35 cellular contexts compared by ENCODE assay signal in the genomic region with DNA sequence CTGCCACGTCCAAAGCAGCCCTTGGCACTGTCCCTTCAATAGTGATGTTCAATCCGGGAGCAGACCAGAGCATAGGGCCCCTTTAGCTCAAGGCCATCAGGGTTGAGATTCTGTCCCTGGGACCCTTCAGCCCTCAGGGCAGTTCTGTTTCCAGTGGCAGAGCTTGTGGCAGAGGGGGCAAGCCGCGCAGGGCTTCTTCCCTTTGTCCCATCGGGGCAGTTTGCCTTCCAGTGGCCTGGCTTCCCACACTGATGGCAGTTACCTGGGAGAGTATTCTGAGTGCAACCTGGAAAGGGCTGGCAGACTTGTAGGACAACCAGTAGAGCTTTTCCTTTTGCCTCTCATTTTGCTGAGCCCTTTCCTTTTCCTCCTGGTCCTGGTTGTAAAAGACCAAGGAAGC. TPM values are rescaled to one million over a fixed set of nuclear protein-coding genes. Genes with fewer than 3 reads are reported as not detected.
"Had no signal": no experiment of that assay in that cellular context is flagged by ENCODE, and none has a peak within 500 bp of the region (broad histone marks: within the 10 kb centered on the region; RNA-seq: fewer than 3 reads in every experiment).

No MANE protein-coding gene starts in this region.

- DNase-seq: Karpas-422, Kasumi-1, MG63, MM.1S, MV-4-11, NCI-H1048, NCI-H1092, NCI-H1092 treated with DMSO at 0.1 percent for 48 hours, NCI-H1105, NCI-H1105 treated with DMSO at 0.1 percent for 48 hours, NCI-H1417, NCI-H1417 treated with DMSO at 0.1 percent for 48 hours, NCI-H1436, NCI-H1436 treated with DMSO at 0.1 percent for 48 hours, NCI-H146, NCI-H1694, NCI-H1694 treated with DMSO at 0.1 percent for 48 hours, NCI-H187, NCI-H187 treated with DMSO at 0.1 percent for 48 hours, NCI-H1930, NCI-H2029 treated with DMSO at 0.1 percent for 48 hours, NCI-H2081, NCI-H2081 treated with DMSO at 0.1 percent for 48 hours, NCI-H2107, NCI-H2171, NCI-H2171 treated with DMSO at 0.1 percent for 48 hours, NCI-H2227 treated with DMSO at 0.1 percent for 48 hours, NCI-H226, NCI-H345, NCI-H446 treated with DMSO at 0.1 percent for 48 hours, NCI-H510A had no signal

RNA-seq across cellular contexts. Expression of a gene that starts 43.7 kb away (rescaled TPM):
- total RNA-seq: LHCN-M2, M059J, MCF 10A, NCI-H460 had no signal

RNA-seq across cellular contexts. Expression of a gene that starts 44.9 kb away (rescaled TPM):
- total RNA-seq: LHCN-M2, M059J, MCF 10A, NCI-H460 had no signal
